In genomic region chr10:125061557-125062243, GRCh38 we compare ENCODE assay signal across 8 cellular contexts.
A peak's percentile ranks its signal among the peaks of the same experiment; 100 is the strongest.
DNase-seq lines count a peak whose midpoint lies in the region; ATAC-seq and TF ChIP-seq lines count a peak whose summit lies in the region.

No MANE protein-coding gene starts in this region.

- POLR2A ChIA-PET in CD8-positive, alpha-beta T cell (lab: Charles Lee) = no interaction called here

- H3K4me3 ChIP-seq in brain microvascular endothelial cell (ENCODE audit: low read depth, low read length) = no peak overlapping the region
- H3K4me3 ChIP-seq in CD8-positive, alpha-beta T cell (ENCODE audit: low read depth, low read length) = no peak overlapping the region

- intact Hi-C loops in natural killer cell (cut with micrococcal nuclease) = loop anchor here (1.0 kb wide), 1 partner anchor 69 kb away; no protein-coding TSS in a partner anchor
- intact Hi-C loops in CD8-positive, alpha-beta T cell (cut with DNase I, micrococcal nuclease) = loop anchor here in 1 of 2 experiments (5.0 kb wide), 1 partner anchor 529 kb away; no protein-coding TSS in a partner anchor

- CTCF ChIA-PET in CD8-positive, alpha-beta T cell (lab: Charles Lee) = interaction anchor here (1.1 to 2.3 kb wide), 2 partner anchors 9 to 14 kb away, joined by 3 to 8 read pairs; no protein-coding TSS in a partner anchor

- no peaks in the 10 kb centered on the region for H3K27me3 ChIP-seq in brain microvascular endothelial cell (replicated peaks)
- H3K27me3 ChIP-seq in CD8-positive, alpha-beta T cell (ENCODE audit: insufficient read depth, low read length) = no peaks in the 10 kb centered on the region

- no peaks in the 10 kb centered on the region for H3K36me3 Mint-ChIP-seq in natural killer cell
- no peaks in the 10 kb centered on the region for H3K36me3 Mint-ChIP-seq in CD8-positive, alpha-beta T cell

- peak overlapping the region; percentile 72 to 81 for H3K27ac Mint-ChIP-seq in natural killer cell
- H3K27ac Mint-ChIP-seq in CD8-positive, alpha-beta T cell = no peak overlapping the region

- peak; percentile 55 for DNase-seq in Ammon's horn (ENCODE audit: low spot score)
- no peak for DNase-seq in brain microvascular endothelial cell
- no peak for DNase-seq in natural killer cell
- no peak for DNase-seq in activated CD4-positive, alpha-beta T cell treated with anti-CD3 and anti-CD28 coated beads, Interleukin-2, amount 50 U/mL, for 48 hours
- no peak for DNase-seq in CD8-positive, alpha-beta T cell

- TF ChIP-seq CTCF in brain microvascular endothelial cell (IDR thresholded peaks at IDR 0.05; ENCODE audit: low read depth, low read length, missing control alignments) = no peak
- no peak for TF ChIP-seq CTCF in natural killer cell (IDR thresholded peaks at IDR 0.05)
- no peak for TF ChIP-seq CTCF in CD8-positive, alpha-beta T cell (IDR thresholded peaks at IDR 0.05)

- in situ Hi-C loops in brain microvascular endothelial cell (cut with HindIII; ENCODE audit: low pct_ligation_motif_present, low sequenced_read_pairs) = no loop called here

- no peaks in the 10 kb centered on the region for H3K9me3 ChIP-seq in CD8-positive, alpha-beta T cell (ENCODE audit: low read length)

- H3K36me3 ChIP-seq in brain microvascular endothelial cell (replicated peaks) = no peaks in the 10 kb centered on the region
- no peaks in the 10 kb centered on the region for H3K36me3 ChIP-seq in CD8-positive, alpha-beta T cell (ENCODE audit: insufficient read depth, low read length)

- peaks cover 14% of the 10 kb centered on the region for H3K4me1 ChIP-seq in CD8-positive, alpha-beta T cell (ENCODE audit: insufficient read depth, low read length)

- no peaks in the 10 kb centered on the region for H3K27me3 Mint-ChIP-seq in natural killer cell (ENCODE audit: low read depth in 2 of 2)
- H3K27me3 Mint-ChIP-seq in CD8-positive, alpha-beta T cell (ENCODE audit: low read depth) = peaks cover 2% of the 10 kb centered on the region

- peaks cover 89% of the 10 kb centered on the region in 2 donors for H3K4me1 Mint-ChIP-seq in natural killer cell
- H3K4me1 Mint-ChIP-seq in CD8-positive, alpha-beta T cell (ENCODE audit: low read depth) = peaks cover 11% of the 10 kb centered on the region

- peak overlapping the region; percentile 95 for H3K27ac ChIP-seq in brain microvascular endothelial cell
- no peak overlapping the region for H3K27ac ChIP-seq in CD8-positive, alpha-beta T cell (ENCODE audit: low read depth, low read length)

- ATAC-seq in HG02981 (IDR thresholded peaks at IDR 0.05; ENCODE audit: unreplicated experiment) = peak; percentile 26
- no peak for ATAC-seq in natural killer cell
- no peak for ATAC-seq in GM19463 (IDR thresholded peaks at IDR 0.05; ENCODE audit: unreplicated experiment)
- no peak for ATAC-seq in GM21390 (IDR thresholded peaks at IDR 0.05; ENCODE audit: unreplicated experiment)
- no peak for ATAC-seq in CD8-positive, alpha-beta T cell

- H3K4me3 Mint-ChIP-seq in natural killer cell = peak overlapping the region; percentile 63
- no peak overlapping the region for H3K4me3 Mint-ChIP-seq in CD8-positive, alpha-beta T cell

- H3K9me3 Mint-ChIP-seq in natural killer cell = no peaks in the 10 kb centered on the region
- no peaks in the 10 kb centered on the region for H3K9me3 Mint-ChIP-seq in CD8-positive, alpha-beta T cell
